ENCODE assay signal across 25 cellular contexts in the genomic region with DNA sequence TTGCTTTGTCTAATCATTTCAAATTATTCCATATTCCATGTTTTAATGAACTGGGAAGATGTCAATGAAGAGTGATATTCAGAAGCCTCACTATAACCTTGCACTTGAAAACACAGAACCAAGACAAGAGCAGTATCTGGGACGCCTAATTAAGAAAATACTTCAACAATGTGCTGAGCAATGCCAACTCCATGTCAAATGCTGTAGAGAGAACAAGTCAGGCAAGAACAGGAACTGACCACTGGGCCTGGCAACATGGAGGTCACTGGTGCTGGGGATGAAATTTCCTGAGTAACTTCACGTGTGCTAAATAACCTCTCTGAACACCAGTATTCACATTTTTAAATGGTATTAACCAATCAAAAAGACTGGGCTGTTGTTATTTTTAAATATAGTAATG. TPM values are rescaled to one million over a fixed set of nuclear protein-coding genes. Genes with fewer than 3 reads are reported as not detected.
A peak's percentile ranks its signal among the peaks of the same experiment; 100 is the strongest.
DNase-seq lines count a peak whose midpoint lies in the region; ATAC-seq and TF ChIP-seq lines count a peak whose summit lies in the region.
"Had no signal": no experiment of that assay in that cellular context is flagged by ENCODE, and none has a peak within 500 bp of the region (broad histone marks: within the 10 kb centered on the region; RNA-seq: fewer than 3 reads in every experiment).

No MANE protein-coding gene starts in this region.

- H3K27me3 ChIP-seq in heart left ventricle (no peaks in the 10 kb centered on the region), right cardiac atrium (ENCODE audit: control insufficient read depth, insufficient read depth) (no peaks in the 10 kb centered on the region)
- H3K27me3 ChIP-seq: BE2C, BLaER1 had no signal

- H3K36me3 ChIP-seq in heart left ventricle: peaks cover 0 to 98% (median 91%) of the 10 kb centered on the region in 9 donors

- TF ChIP-seq CTCF in heart left ventricle (IDR thresholded peaks at IDR 0.05) (no peak), endothelial cell (IDR thresholded peaks at IDR 0.05; ENCODE audit: unreplicated experiment) (no peak)

- H3K27ac Mint-ChIP-seq in endothelial cell (ENCODE audit: unreplicated experiment): no peak overlapping the region
- H3K27ac Mint-ChIP-seq: CD14-positive monocyte; CD4-positive, CD25-positive, alpha-beta regulatory T cell had no signal

- H3K9me3 ChIP-seq in heart left ventricle (no peaks in the 10 kb centered on the region), right cardiac atrium (ENCODE audit: control insufficient read depth, low read length) (no peaks in the 10 kb centered on the region)
- H3K9me3 ChIP-seq: BE2C, BLaER1 had no signal

- H3K9me3 Mint-ChIP-seq in endothelial cell (ENCODE audit: unreplicated experiment): no peaks in the 10 kb centered on the region
- H3K9me3 Mint-ChIP-seq: CD14-positive monocyte; CD4-positive, alpha-beta memory T cell; CD4-positive, CD25-positive, alpha-beta regulatory T cell; CD8-positive, alpha-beta memory T cell had no signal

- no peaks in the 10 kb centered on the region for H3K4me1 Mint-ChIP-seq in endothelial cell (ENCODE audit: unreplicated experiment)
- H3K4me1 Mint-ChIP-seq: CD14-positive monocyte; CD8-positive, alpha-beta memory T cell had no signal

- H3K4me3 ChIP-seq in heart left ventricle (no peak overlapping the region), right cardiac atrium (ENCODE audit: low read length) (no peak overlapping the region)
- H3K4me3 ChIP-seq: BLaER1, GM12878 had no signal

- DNase-seq in heart left ventricle (no peak), left cardiac atrium (no peak), left ventricle myocardium superior (no peak), right cardiac atrium (no peak), endothelial cell (ENCODE audit: low spot score) (no peak), ureter (ENCODE audit: low spot score) (no peak)
- DNase-seq: 8988T; ACHN; BE2C; C1 segment of cervical spinal cord; CD4-positive, alpha-beta memory T cell; CD4-positive, CD25-positive, alpha-beta regulatory T cell; CD8-positive, alpha-beta memory T cell; COR-L47; DMS 273 treated with DMSO at 0.1 percent for 48 hours; DMS153; DMS53; DMS79; DND-41; EL; GDM1 had no signal

- H3K27ac ChIP-seq in heart left ventricle (no peak overlapping the region), right cardiac atrium (ENCODE audit: low read length) (no peak overlapping the region)
- H3K27ac ChIP-seq: BLaER1 had no signal

- peak overlapping the region; percentile 12 for H3K4me3 Mint-ChIP-seq in endothelial cell (ENCODE audit: unreplicated experiment)
- H3K4me3 Mint-ChIP-seq: CD14-positive monocyte; CD4-positive, alpha-beta memory T cell; CD4-positive, CD25-positive, alpha-beta regulatory T cell; CD8-positive, alpha-beta memory T cell had no signal

- no peak for TF ChIP-seq POLR2A in heart left ventricle (IDR thresholded peaks at IDR 0.05)

- H3K4me1 ChIP-seq in heart left ventricle: peaks cover 0 to 4% (median 0%) of the 10 kb centered on the region in 12 donors
- H3K4me1 ChIP-seq in right cardiac atrium (ENCODE audit: control insufficient read depth, insufficient read depth, low read length): no peaks in the 10 kb centered on the region
- H3K4me1 ChIP-seq: BE2C, BLaER1 had no signal

- no peaks in the 10 kb centered on the region for H3K27me3 Mint-ChIP-seq in endothelial cell (ENCODE audit: unreplicated experiment)
- H3K27me3 Mint-ChIP-seq: CD4-positive, alpha-beta memory T cell; CD4-positive, CD25-positive, alpha-beta regulatory T cell; CD8-positive, alpha-beta memory T cell had no signal

- WGBS in heart left ventricle, 4 donors: 70 to 81% (median 78%) methylated on average over 2 of the region's 2 CpGs
- WGBS in right cardiac atrium: 87% methylated on average over 2 of the region's 2 CpGs

- intact Hi-C loops in heart left ventricle (cut with DNase I) (loop anchor here in 1 of 10 donors (5.0 kb wide), 1 partner anchor 34 kb away; no protein-coding TSS in a partner anchor), left cardiac atrium (cut with DNase I) (no loop called here), left ventricle myocardium superior (cut with micrococcal nuclease) (no loop called here), right cardiac atrium (cut with DNase I) (no loop called here)

- H3K36me3 Mint-ChIP-seq in endothelial cell (ENCODE audit: low read depth, unreplicated experiment): peaks cover 14% of the 10 kb centered on the region

- peak; percentile 47 to 54 (median 51) for ATAC-seq in heart left ventricle
- ATAC-seq in left cardiac atrium: no peak
- ATAC-seq in left ventricle myocardium superior: peak; percentile 73
- ATAC-seq in right cardiac atrium: no peak
- no peak for ATAC-seq in GM19023 (IDR thresholded peaks at IDR 0.05; ENCODE audit: unreplicated experiment)
- ATAC-seq: GM12878 had no signal

RNA-seq across cellular contexts. Expression of a gene that starts 22.8 kb away (rescaled TPM):
- total RNA-seq in heart left ventricle (10 to 100 TPM in 5 of 9 donors, 1 to 10 TPM in 4; 6.6 to 17.2 (median 11.8) TPM), left cardiac atrium (10 to 100 TPM; 13.0 to 17.1 TPM), left ventricle myocardium superior (11.3 TPM), right cardiac atrium (10 to 100 TPM; 11.2 to 12.8 (median 12.2) TPM), endothelial cell (ENCODE audit: unreplicated experiment) (33.3 TPM), ureter (56.3 TPM)
- polyA plus RNA-seq in heart left ventricle (1 to 10 TPM; 2.4 to 8.3 TPM), right cardiac atrium (3.2 TPM)

RNA-seq across cellular contexts. Expression of a gene that starts 57.7 kb away (rescaled TPM):
- total RNA-seq in heart left ventricle (100 to 1,000 TPM in 4 of 9 donors, 10 to 100 TPM in 5; 69.3 to 114 (median 94.8) TPM), left cardiac atrium (10 to 100 TPM; 57.8 to 74.9 TPM), left ventricle myocardium superior (86.0 TPM), right cardiac atrium (10 to 100 TPM; 61.0 to 67.5 (median 62.9) TPM), endothelial cell (ENCODE audit: unreplicated experiment) (94.5 TPM), ureter (94.2 TPM)
- polyA plus RNA-seq in heart left ventricle (10 to 100 TPM; 45.3 to 83.2 TPM), right cardiac atrium (40.1 TPM)

Comparison
In these comparisons a context has a peak if more than half of its experiments do, and no peak if none do; other contexts are left out.
1. ATAC-seq: peak in heart left ventricle (4 of 4) and left ventricle myocardium superior (single experiment); none in left cardiac atrium (0 of 2), right cardiac atrium (0 of 2) and GM19023 (single experiment).